7 cellular contexts compared by ENCODE assay signal in genomic region chr4:38177035-38177791, GRCh38.
DNase-seq lines count a peak whose midpoint lies in the region; ATAC-seq and TF ChIP-seq lines count a peak whose summit lies in the region.

No MANE protein-coding gene starts in this region.

- H3K4me1 ChIP-seq in lung (ENCODE audit: control insufficient read depth in 2 of 2, insufficient read depth in 2 of 2, low read length in 2 of 2), result peaks cover 0 to 2% of the 10 kb centered on the region in 2 donors

- peak overlapping the region in 1 of 2 donors; percentile 17 for H3K27ac ChIP-seq in lung (ENCODE audit: low read depth in 1 of 2, low read length in 1 of 2)

- no peaks in the 10 kb centered on the region for H3K36me3 Mint-ChIP-seq in stimulated activated effector memory CD8-positive, alpha-beta T cell treated with anti-CD3 and anti-CD28 coated beads, Interleukin-12 subunit alpha, Interleukin-12 subunit beta, amount 100 ng/mL, for 72 hours

- H3K4me1 Mint-ChIP-seq in stimulated activated effector memory CD8-positive, alpha-beta T cell treated with anti-CD3 and anti-CD28 coated beads, Interleukin-12 subunit alpha, Interleukin-12 subunit beta, amount 100 ng/mL, for 72 hours, result peaks cover 40% of the 10 kb centered on the region

- DNase-seq in T-helper 1 cell, result peak in 4 of 5 donors; percentile 20 to 86 (median 24)
- DNase-seq in activated naive CD8-positive, alpha-beta T cell treated with anti-CD3 and anti-CD28 coated beads, Interleukin-2, amount 50 U/mL, for 16 hours (ENCODE audit: low read depth, low spot score), result peak; percentile 17
- DNase-seq in lung (ENCODE audit: low spot score), result peak; percentile 31
- peak in 1 of 2 donors; percentile 66 for DNase-seq in stimulated activated effector memory CD8-positive, alpha-beta T cell treated with anti-CD3 and anti-CD28 coated beads, Interleukin-12 subunit alpha, Interleukin-12 subunit beta, amount 100 ng/mL, for 72 hours (ENCODE audit: low spot score in 2 of 2)
- no peak for DNase-seq in midbrain (lab: John Stamatoyannopoulos, UW)
- DNase-seq in HuH-7 (ENCODE audit: low spot score), result no peak
- no peak for DNase-seq in foreskin melanocyte

- WGBS in lung, 2 donors, result 14 to 27% methylated on average over 13 of the region's 13 CpGs

- H3K4me3 ChIP-seq in lung, result no peak overlapping the region

- no peaks in the 10 kb centered on the region for H3K27me3 ChIP-seq in lung (ENCODE audit: control insufficient read depth, insufficient read depth)

- H3K36me3 ChIP-seq in lung (ENCODE audit: control insufficient read depth in 2 of 2, insufficient read depth in 2 of 2, low read length in 2 of 2), result no peaks in the 10 kb centered on the region

- ATAC-seq in lung (ENCODE audit: insufficient read depth, low FRiP score), result peak; percentile 20
- ATAC-seq in stimulated activated effector memory CD8-positive, alpha-beta T cell treated with anti-CD3 and anti-CD28 coated beads, Interleukin-12 subunit alpha, Interleukin-12 subunit beta, amount 100 ng/mL, for 72 hours, result peak; percentile 65

- H3K27ac Mint-ChIP-seq in stimulated activated effector memory CD8-positive, alpha-beta T cell treated with anti-CD3 and anti-CD28 coated beads, Interleukin-12 subunit alpha, Interleukin-12 subunit beta, amount 100 ng/mL, for 72 hours, result peak overlapping the region; percentile 84

- H3K9me3 Mint-ChIP-seq in stimulated activated effector memory CD8-positive, alpha-beta T cell treated with anti-CD3 and anti-CD28 coated beads, Interleukin-12 subunit alpha, Interleukin-12 subunit beta, amount 100 ng/mL, for 72 hours, result no peaks in the 10 kb centered on the region

- no peak for TF ChIP-seq CTCF in lung (IDR thresholded peaks at IDR 0.05; ENCODE audit: control extremely low read depth, extremely low read depth)

- no peaks in the 10 kb centered on the region for H3K9me3 ChIP-seq in lung (ENCODE audit: control insufficient read depth in 2 of 2, insufficient read depth in 1 of 2, low read length in 1 of 2)

- H3K4me3 Mint-ChIP-seq in stimulated activated effector memory CD8-positive, alpha-beta T cell treated with anti-CD3 and anti-CD28 coated beads, Interleukin-12 subunit alpha, Interleukin-12 subunit beta, amount 100 ng/mL, for 72 hours, result peak overlapping the region; percentile 56

Comparison
In these comparisons a context has a peak if more than half of its experiments do, and no peak if none do; other contexts are left out.
1. DNase-seq: peak in T-helper 1 cell (4 of 5), activated naive CD8-positive, alpha-beta T cell treated with anti-CD3 and anti-CD28 coated beads, Interleukin-2, amount 50 U/mL, for 16 hours (single experiment) and lung (single experiment); none in midbrain (single experiment), HuH-7 (single experiment) and foreskin melanocyte (single experiment).